Comparison of ENCODE assay signal across 33 cellular contexts in the genomic region with DNA sequence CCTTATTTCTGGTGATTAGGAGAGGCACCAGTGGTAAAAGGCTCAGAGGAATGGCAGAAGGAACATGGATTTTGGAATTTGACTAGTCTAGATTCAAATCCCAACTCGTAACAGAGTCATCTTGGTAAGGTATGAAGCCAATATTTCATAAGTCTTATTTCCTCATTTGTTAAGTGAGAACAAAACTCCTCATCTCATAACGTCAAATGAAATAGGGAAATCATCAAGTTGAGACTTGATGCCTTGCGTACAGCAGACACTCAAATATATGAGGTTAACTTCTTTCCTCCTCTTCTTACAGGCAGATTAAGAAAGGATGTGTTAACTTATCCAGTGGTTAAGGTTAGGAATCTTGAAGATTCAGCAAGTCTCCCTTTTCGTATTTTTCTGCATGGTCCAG.
"Had no signal": no experiment of that assay in that cellular context is flagged by ENCODE, and none has a peak within 500 bp of the region (broad histone marks: within the 10 kb centered on the region; RNA-seq: fewer than 3 reads in every experiment).

No MANE protein-coding gene starts in this region.

- H3K27me3 ChIP-seq: ascending aorta, breast epithelium, SJCRH30 had no signal

- H3K4me3 ChIP-seq: ascending aorta, breast epithelium, PC-9, SJCRH30, SK-N-MC had no signal

- H3K9me3 ChIP-seq: ascending aorta, breast epithelium, SJCRH30 had no signal

- DNase-seq: activated CD4-positive, alpha-beta T cell treated with anti-CD3 and anti-CD28 coated beads for 36 hours; activated CD4-positive, alpha-beta T cell treated with anti-CD3 and anti-CD28 coated beads, Interleukin-2, amount 10 ng/mL, durations not matched to agents 7 days and 5 days; activated CD4-positive, alpha-beta T cell treated with anti-CD3 and anti-CD28 coated beads, Interleukin-2, amount 50 U/mL, for 48 hours; activated CD8-positive, alpha-beta T cell treated with anti-CD3 and anti-CD28 coated beads, Interleukin-2, amount 10 ng/mL, durations not matched to agents 7 days and 5 days; activated gamma-delta T cell; activated naive CD4-positive, alpha-beta T cell treated with Interleukin-2 at 50 U/mL for 16 hours; activated naive CD8-positive, alpha-beta T cell treated with anti-CD3 and anti-CD28 coated beads, Interleukin-2, amount 10 ng/mL, durations not matched to agents 7 days and 5 days; activated T-cell treated with anti-CD3 and anti-CD28 coated beads, Interleukin-2, amount 50 U/mL, for 24 hours; amygdala; caudate nucleus; cerebellar nuclear complex; MM.1S; NCI-H1092; NCI-H1417; NCI-H146; NCI-H187; NCI-H2029 treated with DMSO at 0.1 percent for 48 hours; NCI-H2107; NCI-H2171; NCI-H510A; NCI-H526; NCI-H748 treated with DMSO at 0.1 percent for 48 hours; NK-92 treated with Interleukin-12 subunit alpha and Interleukin-12 subunit beta, amount 100 ng/mL, for 24 hours; PC-9; SJCRH30; T1000 had no signal

- H3K27ac ChIP-seq: ascending aorta, breast epithelium, KMS-11, PC-9, RWPE1, SJCRH30, SK-N-MC had no signal

- H3K4me1 ChIP-seq: ascending aorta, breast epithelium had no signal

- H3K36me3 ChIP-seq: ascending aorta, breast epithelium, SJCRH30 had no signal

- FAIRE-seq: RCC 7860, TTC549 had no signal
